10 cellular contexts compared by ENCODE assay signal in the genomic region with DNA sequence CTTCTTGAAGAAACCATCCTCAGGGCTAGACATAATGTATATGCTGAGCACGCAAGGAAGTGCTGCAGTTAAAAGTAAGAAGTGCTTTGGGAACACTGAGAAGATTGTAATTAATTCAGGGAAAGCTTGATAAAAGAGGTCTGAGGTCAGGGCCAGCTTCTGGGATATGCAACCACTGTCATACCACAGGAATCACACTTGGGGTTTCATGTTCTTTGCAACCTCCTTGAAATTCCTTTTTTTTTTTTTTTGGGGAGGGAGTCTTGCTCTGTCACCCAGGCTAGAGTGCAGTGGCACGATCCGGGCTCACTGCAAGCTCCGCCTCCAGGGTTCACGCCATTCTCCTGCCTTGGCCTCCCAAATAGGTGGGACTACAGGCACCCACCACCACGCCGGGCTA. TPM values are rescaled to one million over a fixed set of nuclear protein-coding genes. Genes with fewer than 3 reads are reported as not detected.
"Had no signal": no experiment of that assay in that cellular context is flagged by ENCODE, and none has a peak within 500 bp of the region (broad histone marks: within the 10 kb centered on the region; RNA-seq: fewer than 3 reads in every experiment).

No MANE protein-coding gene starts in this region.

- H3K36me3 Mint-ChIP-seq: IgD-negative memory B cell had no signal

- H3K9me3 Mint-ChIP-seq: IgD-negative memory B cell had no signal

- H3K4me3 Mint-ChIP-seq: IgD-negative memory B cell had no signal

- H3K4me3 ChIP-seq: K562 had no signal

- H3K4me2 ChIP-seq: KMS-11 had no signal

- H3K27ac ChIP-seq: HL-60, KMS-11 had no signal

- DNase-seq: IMR-90, KBM-7, KG1 had no signal

- H3K27ac Mint-ChIP-seq: IgD-negative memory B cell had no signal

- H3K9ac ChIP-seq: KMS-11 had no signal

- FAIRE-seq: HTR-8/SVneo, K562 had no signal

- ATAC-seq: K562 had no signal

RNA-seq across cellular contexts. Expression of gene PAH, which starts 6.9 kb away (rescaled TPM):
- total RNA-seq: HT-29, HT1080, IMR-90 had no signal
- polyA plus RNA-seq: IgD-negative memory B cell, IMR-90 had no signal

RNA-seq across cellular contexts. Expression of gene ASCL1, which starts 47.3 kb away (rescaled TPM):
- total RNA-seq: HT-29, HT1080, IMR-90 had no signal
- polyA plus RNA-seq: IgD-negative memory B cell, IMR-90 had no signal
